ENCODE assay signal across 9 cellular contexts in genomic region chr20:5080384-5080877, GRCh38. TPM values are rescaled to one million over a fixed set of nuclear protein-coding genes. Genes with fewer than 3 reads are reported as not detected.
A peak's percentile ranks its signal among the peaks of the same experiment; 100 is the strongest.
DNase-seq lines count a peak whose midpoint lies in the region; ATAC-seq and TF ChIP-seq lines count a peak whose summit lies in the region.
"Had no signal": no experiment of that assay in that cellular context is flagged by ENCODE, and none has a peak within 500 bp of the region (broad histone marks: within the 10 kb centered on the region; RNA-seq: fewer than 3 reads in every experiment).

No MANE protein-coding gene starts in this region.

- peak overlapping the region; percentile 50 for H3K27ac Mint-ChIP-seq in MCF 10A (ENCODE audit: low read depth, unreplicated experiment)
- H3K27ac Mint-ChIP-seq: nephron had no signal

- no peaks in the 10 kb centered on the region for H3K4me1 Mint-ChIP-seq in MCF 10A (ENCODE audit: insufficient read depth, unreplicated experiment)
- H3K4me1 Mint-ChIP-seq: nephron had no signal

- TF ChIP-seq CTCF in MCF 10A (IDR thresholded peaks at IDR 0.05; ENCODE audit: unreplicated experiment) (no peak), breast epithelium (IDR thresholded peaks at IDR 0.05) (no peak), fibroblast of the aortic adventitia (IDR thresholded peaks at IDR 0.05; ENCODE audit: insufficient read depth, low read length) (no peak), BE2C (IDR thresholded peaks at IDR 0.05; ENCODE audit: low read depth, low read length) (no peak), PC-3 (conservative IDR thresholded peaks at IDR 0.05; ENCODE audit: low read depth, low read length) (no peak)

- H3K4me2 ChIP-seq in PC-3 (ENCODE audit: low read length), result no peak overlapping the region

- H2AFZ ChIP-seq in PC-3 (ENCODE audit: low read length), result no peak overlapping the region

- H3K9me3 Mint-ChIP-seq in MCF 10A (ENCODE audit: unreplicated experiment), result no peaks in the 10 kb centered on the region
- H3K9me3 Mint-ChIP-seq: nephron had no signal

- H3K27ac ChIP-seq in breast epithelium (peak overlapping the region in 1 of 2 donors; percentile 53), skin epidermis (peak overlapping the region in 13 of 21 experiments; percentile 1 to 91 (median 55)), PC-3 (ENCODE audit: low read length) (no peak overlapping the region)

- no peaks in the 10 kb centered on the region for H3K36me3 Mint-ChIP-seq in MCF 10A (ENCODE audit: insufficient read depth, unreplicated experiment)

- H3K4me3 ChIP-seq in breast epithelium, result no peak overlapping the region
- H3K4me3 ChIP-seq in fibroblast of the aortic adventitia (ENCODE audit: low read depth, low read length), result no peak overlapping the region
- no peak overlapping the region for H3K4me3 ChIP-seq in skin epidermis
- H3K4me3 ChIP-seq in BE2C (ENCODE audit: low read depth, low read length), result no peak overlapping the region
- H3K4me3 ChIP-seq in PC-3 (ENCODE audit: low read length), result no peak overlapping the region

- H3K4me3 Mint-ChIP-seq in MCF 10A (ENCODE audit: unreplicated experiment), result no peak overlapping the region
- H3K4me3 Mint-ChIP-seq: nephron had no signal

- no peak overlapping the region for H3K9ac ChIP-seq in PC-3 (ENCODE audit: low read length)

- H3K36me3 ChIP-seq in breast epithelium (no peaks in the 10 kb centered on the region), BE2C (no peaks in the 10 kb centered on the region), PC-3 (ENCODE audit: low read depth, low read length) (no peaks in the 10 kb centered on the region)

- CTCF ChIA-PET in MCF 10A (lab: Yijun Ruan, JAX), result interaction anchor here (0.8 to 2.7 kb wide), 4 partner anchors 11 to 319 kb away, joined by 3 to 13 read pairs (median 4); no protein-coding TSS in a partner anchor
- CTCF ChIA-PET in PC-3 (lab: Charles Lee), result no interaction called here

- ATAC-seq in PC-3 (no peak), SK-N-SH treated with all-trans-retinoic acid at 6 μM for 48 hours (no peak)

- no peaks in the 10 kb centered on the region for H3K27me3 ChIP-seq in breast epithelium
- H3K27me3 ChIP-seq in BE2C, result no peaks in the 10 kb centered on the region
- no peaks in the 10 kb centered on the region for H3K27me3 ChIP-seq in PC-3 (ENCODE audit: low read length)

- TF ChIP-seq POLR2A in breast epithelium (IDR thresholded peaks at IDR 0.05), result no peak

- H3F3A ChIP-seq in PC-3 (ENCODE audit: low read length, unreplicated experiment), result no peaks in the 10 kb centered on the region

- H3K9me3 ChIP-seq in breast epithelium, result no peaks in the 10 kb centered on the region
- H3K9me3 ChIP-seq in BE2C, result no peaks in the 10 kb centered on the region
- no peaks in the 10 kb centered on the region for H3K9me3 ChIP-seq in PC-3 (ENCODE audit: low read length)

- H4K20me1 ChIP-seq in PC-3 (ENCODE audit: low read length), result no peaks in the 10 kb centered on the region

- no peaks in the 10 kb centered on the region for H3K9me2 ChIP-seq in PC-3 (replicated peaks; ENCODE audit: low read length)

- intact Hi-C loops in MCF 10A (cut with micrococcal nuclease), result no loop called here
- intact Hi-C loops in breast epithelium (cut with DNase I; ENCODE audit: low total_unique reads), result no loop called here
- intact Hi-C loops in PC-3 (cut with micrococcal nuclease), result no loop called here

- H3K79me2 ChIP-seq in PC-3 (ENCODE audit: low read length), result no peaks in the 10 kb centered on the region

- H3K4me1 ChIP-seq in breast epithelium (no peaks in the 10 kb centered on the region), BE2C (no peaks in the 10 kb centered on the region), PC-3 (ENCODE audit: insufficient read depth, low read length) (no peaks in the 10 kb centered on the region; the same call in 1 of the 2 replicates)

- no peaks in the 10 kb centered on the region for H3K27me3 Mint-ChIP-seq in MCF 10A (ENCODE audit: insufficient read depth, unreplicated experiment)

- BruUV-seq in MCF 10A (replicated peaks; lab: Mats Ljungman, UMichigan), result no TSS peak
- no TSS peak for BruUV-seq in PC-3 (replicated peaks; lab: Mats Ljungman, UMichigan)

- DNase-seq in MCF 10A (ENCODE audit: unreplicated experiment) (peak; percentile 55), breast epithelium (ENCODE audit: low spot score in 2 of 2) (no peak), RPMI7951 (ENCODE audit: low read depth) (peak; percentile 67), fibroblast of the aortic adventitia (ENCODE audit: low read depth) (peak; percentile 87), BE2C (no peak), PC-3 (no peak)

- POLR2A ChIA-PET in MCF 10A (lab: Yijun Ruan, JAX), result interaction anchor here (1.4 kb wide), 1 partner anchor 17 kb away, joined by 3 read pairs; no protein-coding TSS in a partner anchor
- POLR2A ChIA-PET in PC-3 (lab: Charles Lee; ENCODE audit: unreplicated experiment), result no interaction called here

TF ChIP-seq in SK-N-SH treated with all-trans-retinoic acid at 6 μM for 48 hours, 23 proteins besides CTCF, POLR2A, EP300 and RAD21 (continues in another document):
- TF ChIP-seq RARB (CRISPR knock-in tag; IDR thresholded peaks at IDR 0.05), result no peak
- TF ChIP-seq CSRNP3 (CRISPR knock-in tag; IDR thresholded peaks at IDR 0.05), result no peak
- no peak for TF ChIP-seq ZNF8 (CRISPR knock-in tag; IDR thresholded peaks at IDR 0.05)
- TF ChIP-seq ZFP30 (CRISPR knock-in tag; IDR thresholded peaks at IDR 0.05), result no peak
- no peak for TF ChIP-seq PATZ1 (CRISPR knock-in tag; IDR thresholded peaks at IDR 0.05; ENCODE audit: borderline replicate concordance)
- TF ChIP-seq ISL1 (CRISPR knock-in tag; IDR thresholded peaks at IDR 0.05), result no peak

RNA-seq across cellular contexts. Expression of gene TMEM230, which starts 32.4 kb away (rescaled TPM):
- total RNA-seq in MCF 10A (2022) (56.1 and 78.8 TPM in 2 replicates), breast epithelium (100 to 1,000 TPM in 1 of 3 donors, 10 to 100 TPM in 2; 79.6 to 107 (median 88.0) TPM), fibroblast of the aortic adventitia (ENCODE audit: low replicate concordance) (50.3 and 175 TPM in 2 replicates), PC-3 (2014; rRNA removed) (108 and 153 TPM in 2 replicates)
- 408 and 435 TPM in 2 replicates for total RNA-seq in RPMI7951 (2014; rRNA removed; shearing (Covaris generic))
- 112 TPM for polyA plus RNA-seq in BE2C (2012; ENCODE audit: insufficient read depth, insufficient read length, low read depth)

RNA-seq across cellular contexts. Expression of gene PCNA, which starts 39.3 kb away (rescaled TPM):
- total RNA-seq in MCF 10A (2022) (38.2 and 45.5 TPM in 2 replicates), breast epithelium (10 to 100 TPM; 32.3 to 62.9 (median 55.4) TPM), fibroblast of the aortic adventitia (ENCODE audit: low replicate concordance) (46.3 and 307 TPM in 2 replicates), PC-3 (2014; rRNA removed) (254 and 286 TPM in 2 replicates)
- total RNA-seq in RPMI7951 (2014; rRNA removed; shearing (Covaris generic)), result 755 and 819 TPM in 2 replicates
- 74.6 TPM for polyA plus RNA-seq in BE2C (2012; ENCODE audit: insufficient read depth, insufficient read length, low read depth)

RNA-seq across cellular contexts. Expression of gene CDS2, which starts 46.4 kb away (rescaled TPM):
- 26.3 and 26.8 TPM in 2 replicates for total RNA-seq in MCF 10A (2022)
- 10 to 100 TPM; 29.2 to 42.9 (median 37.6) TPM for total RNA-seq in breast epithelium
- total RNA-seq in RPMI7951 (2014; rRNA removed; shearing (Covaris generic)), result 26.2 and 29.2 TPM in 2 replicates
- 16.7 and 32.0 TPM in 2 replicates for total RNA-seq in fibroblast of the aortic adventitia (ENCODE audit: low replicate concordance)
- 15.7 TPM for polyA plus RNA-seq in BE2C (2012; ENCODE audit: insufficient read depth, insufficient read length, low read depth)
- total RNA-seq in PC-3 (2014; rRNA removed), result 13.2 and 17.1 TPM in 2 replicates

Comparison
In these comparisons a context has a peak if more than half of its experiments do, and no peak if none do; other contexts are left out.
1. DNase-seq: peak in MCF 10A (single experiment), RPMI7951 (single experiment) and fibroblast of the aortic adventitia (single experiment); none in breast epithelium (0 of 2), BE2C (single experiment) and PC-3 (single experiment).